In the genomic region with DNA sequence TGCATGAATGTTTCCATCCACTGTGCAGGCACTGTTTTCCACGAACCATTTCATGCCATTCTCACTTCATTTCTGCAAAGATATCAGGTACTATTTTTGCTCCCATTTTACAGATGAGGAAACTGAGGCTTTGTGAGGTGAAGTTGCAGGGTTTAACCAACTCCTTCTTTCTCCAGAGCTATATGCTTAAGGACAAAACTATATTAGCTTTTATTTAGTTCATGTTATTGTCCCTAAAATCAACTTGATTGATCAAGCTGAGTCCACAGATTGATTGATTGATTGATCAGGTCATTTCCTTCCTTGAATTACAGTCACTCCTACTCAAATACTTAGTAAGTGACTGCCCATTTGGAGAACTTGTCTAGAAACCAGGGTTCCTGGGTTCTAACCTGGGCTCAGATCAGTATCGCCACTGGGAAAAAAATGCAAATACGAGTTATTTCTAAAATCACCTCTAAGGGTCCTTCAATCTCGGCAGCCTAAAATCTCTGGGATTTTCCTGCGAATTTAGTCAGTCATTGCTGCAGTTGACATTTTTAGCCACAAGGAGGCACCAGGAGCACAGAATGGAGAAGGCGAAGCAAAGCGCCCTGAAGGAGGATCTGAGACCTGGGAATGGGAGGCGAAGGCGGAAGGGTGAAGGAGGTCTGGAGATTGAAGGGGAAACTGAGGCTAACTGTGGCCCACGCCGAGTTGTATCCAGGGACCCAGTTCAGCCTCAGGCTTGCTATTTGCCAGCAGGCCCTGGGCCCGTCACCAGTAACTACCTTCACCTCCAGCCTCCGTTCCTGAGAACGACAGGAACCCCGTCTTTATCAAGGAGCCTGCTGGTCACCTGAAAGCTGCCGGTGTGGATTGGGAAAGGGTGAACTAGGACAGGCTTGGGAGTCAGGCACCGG, we compare ENCODE assay signal across 1 cellular context.
A peak's percentile ranks its signal among the peaks of the same experiment; 100 is the strongest.
TF ChIP-seq lines count a peak whose summit lies in the region.

No MANE protein-coding gene starts in this region.

TF ChIP-seq in K562, 482 proteins besides CTCF, POLR2A, EP300 and RAD21 (continued from another document):
- TF ChIP-seq MCM7 (IDR thresholded peaks at IDR 0.05) (no peak), ETS2 (tag; IDR thresholded peaks at IDR 0.05; ENCODE audit: borderline replicate concordance, poor library complexity, severe bottlenecking) (no peak), GABPB1 (CRISPR knock-in tag; IDR thresholded peaks at IDR 0.05) (no peak), ZNF445 (CRISPR knock-in tag; IDR thresholded peaks at IDR 0.05; ENCODE audit: low read depth) (no peak), RNF2 (IDR thresholded peaks at IDR 0.05) (0 out of 2 replicates have a peak, but pooled peaks have one; percentile 18), SREBF1 (IDR thresholded peaks at IDR 0.05; ENCODE audit: borderline replicate concordance, low read depth, low read length) (no peak), KLF16 (IDR thresholded peaks at IDR 0.05) (peak; percentile 68), KHSRP (IDR thresholded peaks at IDR 0.05) (no peak), NFIC (IDR thresholded peaks at IDR 0.05) (no peak), PTBP1 (IDR thresholded peaks at IDR 0.05; ENCODE audit: low read depth, low read length) (no peak), HDAC1 (IDR thresholded peaks at IDR 0.05) (peak in 1 of 2 experiments; percentile 83; a peak in 2 of 4 replicates), KDM1A (IDR thresholded peaks at IDR 0.05) (peak; percentile 98 to 99), CREM (IDR thresholded peaks at IDR 0.05; ENCODE audit: low read depth) (0 out of 2 replicates have a peak, but pooled peaks have one; percentile 36), RB1 (IDR thresholded peaks at IDR 0.05; ENCODE audit: low read depth) (peak; percentile 41; the same call in 1 of the 2 replicates), MTA3 (IDR thresholded peaks at IDR 0.05; ENCODE audit: borderline replicate concordance) (no peak), ESRRA (IDR thresholded peaks at IDR 0.05; ENCODE audit: borderline replicate concordance, low read depth) (no peak), FOXA3 (CRISPR knock-in tag; conservative IDR thresholded peaks at IDR 0.05 in 1 of 2, IDR thresholded peaks at IDR 0.05 in 1 of 2) (no peak), LARP7 (IDR thresholded peaks at IDR 0.05) (no peak), NRF1 (conservative IDR thresholded peaks at IDR 0.05 in 1 of 2, IDR thresholded peaks at IDR 0.05 in 1 of 2) (no peak), STAG1 (CRISPR knock-in tag; IDR thresholded peaks at IDR 0.05; ENCODE audit: borderline replicate concordance) (peak; percentile 65; the same call in 1 of the 2 replicates), ESRRB (CRISPR knock-in tag; IDR thresholded peaks at IDR 0.05; ENCODE audit: borderline replicate concordance) (no peak), KLF13 (tag; IDR thresholded peaks at IDR 0.05; ENCODE audit: borderline replicate concordance, low read depth) (no peak), CTBP1 (IDR thresholded peaks at IDR 0.05; ENCODE audit: borderline replicate concordance) (peak; percentile 65; the same call in 1 of the 2 replicates), HDAC2 (IDR thresholded peaks at IDR 0.05) (peak; percentile 93), ZNF311 (CRISPR knock-in tag; IDR thresholded peaks at IDR 0.05) (no peak), ZNF586 (CRISPR knock-in tag; conservative IDR thresholded peaks at IDR 0.05) (no peak), FOS (IDR thresholded peaks at IDR 0.05; ENCODE audit: extremely low read depth, insufficient read length) (no peak), RBM14 (IDR thresholded peaks at IDR 0.05; ENCODE audit: borderline replicate concordance, insufficient read depth, low read depth, low read length) (no peak)
- TF ChIP-seq, protein P1, sequence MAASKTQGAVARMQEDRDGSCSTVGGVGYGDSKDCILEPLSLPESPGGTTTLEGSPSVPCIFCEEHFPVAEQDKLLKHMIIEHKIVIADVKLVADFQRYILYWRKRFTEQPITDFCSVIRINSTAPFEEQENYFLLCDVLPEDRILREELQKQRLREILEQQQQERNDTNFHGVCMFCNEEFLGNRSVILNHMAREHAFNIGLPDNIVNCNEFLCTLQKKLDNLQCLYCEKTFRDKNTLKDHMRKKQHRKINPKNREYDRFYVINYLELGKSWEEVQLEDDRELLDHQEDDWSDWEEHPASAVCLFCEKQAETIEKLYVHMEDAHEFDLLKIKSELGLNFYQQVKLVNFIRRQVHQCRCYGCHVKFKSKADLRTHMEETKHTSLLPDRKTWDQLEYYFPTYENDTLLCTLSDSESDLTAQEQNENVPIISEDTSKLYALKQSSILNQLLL (CRISPR knock-in tag; IDR thresholded peaks at IDR 0.05; ENCODE audit: borderline replicate concordance): no peak
- TF ChIP-seq, protein P2, sequence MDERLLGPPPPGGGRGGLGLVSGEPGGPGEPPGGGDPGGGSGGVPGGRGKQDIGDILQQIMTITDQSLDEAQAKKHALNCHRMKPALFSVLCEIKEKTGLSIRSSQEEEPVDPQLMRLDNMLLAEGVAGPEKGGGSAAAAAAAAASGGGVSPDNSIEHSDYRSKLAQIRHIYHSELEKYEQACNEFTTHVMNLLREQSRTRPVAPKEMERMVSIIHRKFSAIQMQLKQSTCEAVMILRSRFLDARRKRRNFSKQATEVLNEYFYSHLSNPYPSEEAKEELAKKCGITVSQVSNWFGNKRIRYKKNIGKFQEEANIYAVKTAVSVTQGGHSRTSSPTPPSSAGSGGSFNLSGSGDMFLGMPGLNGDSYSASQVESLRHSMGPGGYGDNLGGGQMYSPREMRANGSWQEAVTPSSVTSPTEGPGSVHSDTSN (CRISPR knock-in tag; IDR thresholded peaks at IDR 0.05; ENCODE audit: low read depth): no peak
- TF ChIP-seq, protein P2 (tag; conservative IDR thresholded peaks at IDR 0.05; ENCODE audit: low read depth): peak; percentile 32; the same call in 1 of the 2 replicates
- TF ChIP-seq, protein P3, sequence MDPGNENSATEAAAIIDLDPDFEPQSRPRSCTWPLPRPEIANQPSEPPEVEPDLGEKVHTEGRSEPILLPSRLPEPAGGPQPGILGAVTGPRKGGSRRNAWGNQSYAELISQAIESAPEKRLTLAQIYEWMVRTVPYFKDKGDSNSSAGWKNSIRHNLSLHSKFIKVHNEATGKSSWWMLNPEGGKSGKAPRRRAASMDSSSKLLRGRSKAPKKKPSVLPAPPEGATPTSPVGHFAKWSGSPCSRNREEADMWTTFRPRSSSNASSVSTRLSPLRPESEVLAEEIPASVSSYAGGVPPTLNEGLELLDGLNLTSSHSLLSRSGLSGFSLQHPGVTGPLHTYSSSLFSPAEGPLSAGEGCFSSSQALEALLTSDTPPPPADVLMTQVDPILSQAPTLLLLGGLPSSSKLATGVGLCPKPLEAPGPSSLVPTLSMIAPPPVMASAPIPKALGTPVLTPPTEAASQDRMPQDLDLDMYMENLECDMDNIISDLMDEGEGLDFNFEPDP (CRISPR knock-in tag; IDR thresholded peaks at IDR 0.05): no peak
- TF ChIP-seq, protein P4, sequence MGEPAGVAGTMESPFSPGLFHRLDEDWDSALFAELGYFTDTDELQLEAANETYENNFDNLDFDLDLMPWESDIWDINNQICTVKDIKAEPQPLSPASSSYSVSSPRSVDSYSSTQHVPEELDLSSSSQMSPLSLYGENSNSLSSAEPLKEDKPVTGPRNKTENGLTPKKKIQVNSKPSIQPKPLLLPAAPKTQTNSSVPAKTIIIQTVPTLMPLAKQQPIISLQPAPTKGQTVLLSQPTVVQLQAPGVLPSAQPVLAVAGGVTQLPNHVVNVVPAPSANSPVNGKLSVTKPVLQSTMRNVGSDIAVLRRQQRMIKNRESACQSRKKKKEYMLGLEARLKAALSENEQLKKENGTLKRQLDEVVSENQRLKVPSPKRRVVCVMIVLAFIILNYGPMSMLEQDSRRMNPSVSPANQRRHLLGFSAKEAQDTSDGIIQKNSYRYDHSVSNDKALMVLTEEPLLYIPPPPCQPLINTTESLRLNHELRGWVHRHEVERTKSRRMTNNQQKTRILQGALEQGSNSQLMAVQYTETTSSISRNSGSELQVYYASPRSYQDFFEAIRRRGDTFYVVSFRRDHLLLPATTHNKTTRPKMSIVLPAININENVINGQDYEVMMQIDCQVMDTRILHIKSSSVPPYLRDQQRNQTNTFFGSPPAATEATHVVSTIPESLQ (CRISPR knock-in tag; IDR thresholded peaks at IDR 0.05): no peak
- TF ChIP-seq, protein P5, sequence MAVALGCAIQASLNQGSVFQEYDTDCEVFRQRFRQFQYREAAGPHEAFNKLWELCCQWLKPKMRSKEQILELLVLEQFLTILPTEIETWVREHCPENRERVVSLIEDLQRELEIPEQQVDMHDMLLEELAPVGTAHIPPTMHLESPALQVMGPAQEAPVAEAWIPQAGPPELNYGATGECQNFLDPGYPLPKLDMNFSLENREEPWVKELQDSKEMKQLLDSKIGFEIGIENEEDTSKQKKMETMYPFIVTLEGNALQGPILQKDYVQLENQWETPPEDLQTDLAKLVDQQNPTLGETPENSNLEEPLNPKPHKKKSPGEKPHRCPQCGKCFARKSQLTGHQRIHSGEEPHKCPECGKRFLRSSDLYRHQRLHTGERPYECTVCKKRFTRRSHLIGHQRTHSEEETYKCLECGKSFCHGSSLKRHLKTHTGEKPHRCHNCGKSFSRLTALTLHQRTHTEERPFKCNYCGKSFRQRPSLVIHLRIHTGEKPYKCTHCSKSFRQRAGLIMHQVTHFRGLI (CRISPR knock-in tag; IDR thresholded peaks at IDR 0.05): no peak
- TF ChIP-seq, protein P6, sequence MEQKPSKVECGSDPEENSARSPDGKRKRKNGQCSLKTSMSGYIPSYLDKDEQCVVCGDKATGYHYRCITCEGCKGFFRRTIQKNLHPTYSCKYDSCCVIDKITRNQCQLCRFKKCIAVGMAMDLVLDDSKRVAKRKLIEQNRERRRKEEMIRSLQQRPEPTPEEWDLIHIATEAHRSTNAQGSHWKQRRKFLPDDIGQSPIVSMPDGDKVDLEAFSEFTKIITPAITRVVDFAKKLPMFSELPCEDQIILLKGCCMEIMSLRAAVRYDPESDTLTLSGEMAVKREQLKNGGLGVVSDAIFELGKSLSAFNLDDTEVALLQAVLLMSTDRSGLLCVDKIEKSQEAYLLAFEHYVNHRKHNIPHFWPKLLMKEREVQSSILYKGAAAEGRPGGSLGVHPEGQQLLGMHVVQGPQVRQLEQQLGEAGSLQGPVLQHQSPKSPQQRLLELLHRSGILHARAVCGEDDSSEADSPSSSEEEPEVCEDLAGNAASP (IDR thresholded peaks at IDR 0.05): no peak
- TF ChIP-seq, protein P7, sequence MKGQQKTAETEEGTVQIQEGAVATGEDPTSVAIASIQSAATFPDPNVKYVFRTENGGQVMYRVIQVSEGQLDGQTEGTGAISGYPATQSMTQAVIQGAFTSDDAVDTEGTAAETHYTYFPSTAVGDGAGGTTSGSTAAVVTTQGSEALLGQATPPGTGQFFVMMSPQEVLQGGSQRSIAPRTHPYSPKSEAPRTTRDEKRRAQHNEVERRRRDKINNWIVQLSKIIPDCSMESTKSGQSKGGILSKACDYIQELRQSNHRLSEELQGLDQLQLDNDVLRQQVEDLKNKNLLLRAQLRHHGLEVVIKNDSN (CRISPR knock-in tag; IDR thresholded peaks at IDR 0.05): 0 out of 2 replicates have a peak, but pooled peaks have one; percentile 30
- TF ChIP-seq, protein P8, sequence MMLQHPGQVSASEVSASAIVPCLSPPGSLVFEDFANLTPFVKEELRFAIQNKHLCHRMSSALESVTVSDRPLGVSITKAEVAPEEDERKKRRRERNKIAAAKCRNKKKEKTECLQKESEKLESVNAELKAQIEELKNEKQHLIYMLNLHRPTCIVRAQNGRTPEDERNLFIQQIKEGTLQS (IDR thresholded peaks at IDR 0.05): no peak
- TF ChIP-seq, protein P8 (CRISPR knock-in tag; conservative IDR thresholded peaks at IDR 0.05): 0 out of 2 replicates have a peak, but pooled peaks have one; percentile 35
